In the genomic region with DNA sequence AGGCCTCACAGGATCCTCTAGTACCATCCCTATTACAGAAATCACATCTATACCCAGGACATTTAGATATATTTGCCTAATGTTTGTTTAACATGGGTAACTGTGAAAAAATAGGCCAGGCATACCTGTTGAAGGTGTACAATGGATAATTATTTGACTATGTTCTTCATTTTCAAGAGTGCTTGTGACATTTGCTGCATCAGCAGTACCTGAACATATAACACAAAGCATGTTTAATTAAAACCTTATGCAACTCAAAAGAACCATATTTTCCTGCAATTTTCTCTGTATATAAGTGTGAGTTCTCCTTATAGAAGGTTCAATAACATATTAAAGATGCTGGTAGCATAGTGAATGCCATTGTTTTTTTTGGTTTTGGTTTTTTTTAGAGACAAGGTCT, we compare ENCODE assay signal across 28 cellular contexts.
"Had no signal": no experiment of that assay in that cellular context is flagged by ENCODE, and none has a peak within 500 bp of the region (broad histone marks: within the 10 kb centered on the region; RNA-seq: fewer than 3 reads in every experiment).

No MANE protein-coding gene starts in this region.

- H3K9me3 ChIP-seq: esophagus muscularis mucosa, gastroesophageal sphincter, heart right ventricle, lower lobe of right lung, ovary, suprapubic skin, transverse colon, upper lobe of right lung, uterus had no signal

- DNase-seq: dermis blood vessel endothelial cell; effector memory CD4-positive, alpha-beta T cell; foreskin keratinocyte; heart right ventricle; hypothalamus; immature natural killer cell; left ventricle myocardium superior; lower lobe of right lung; naive thymus-derived CD8-positive, alpha-beta T cell; occipital lobe; ovary; stimulated activated CD4-positive, alpha-beta T cell treated with anti-CD3 and anti-CD28 coated beads, Interleukin-12 subunit alpha, Interleukin-12 subunit beta, amount 100 ng/mL, for 4 hours; stimulated activated CD4-positive, alpha-beta T cell treated with anti-CD3 and anti-CD28 coated beads, Interleukin-1b, Interleukin-23, amount 100 ng/mL, for 48 hours; stimulated activated CD4-positive, alpha-beta T cell treated with anti-CD3 and anti-CD28 coated beads, Interleukin-4, amount 100 ng/mL, for 1 hour; stimulated activated CD8-positive, alpha-beta memory T cell treated with anti-CD3 and anti-CD28 coated beads, Interleukin-4, amount 100 ng/mL, for 48 hours; stimulated activated naive CD4-positive, alpha-beta T cell; stimulated activated naive CD8-positive, alpha-beta T cell treated with anti-CD3 and anti-CD28 coated beads, Interleukin-15, amount 100 ng/mL, for 72 hours; transverse colon; upper lobe of right lung; uterus had no signal

- H3K4me1 ChIP-seq: foreskin keratinocyte, gastroesophageal sphincter, heart right ventricle, lower lobe of right lung, suprapubic skin, upper lobe of right lung, uterus had no signal

- H3K4me2 ChIP-seq: smooth muscle cell had no signal

- H3K4me3 ChIP-seq: coronary artery, esophagus muscularis mucosa, gastroesophageal sphincter, heart right ventricle, lower lobe of right lung, ovary, smooth muscle cell, suprapubic skin, transverse colon, upper lobe of right lung, uterus had no signal

- H3K27ac ChIP-seq: coronary artery, esophagus muscularis mucosa, foreskin keratinocyte, gastroesophageal sphincter, heart right ventricle, lower lobe of right lung, ovary, suprapubic skin, transverse colon, upper lobe of right lung, uterus had no signal

- FAIRE-seq: endothelial cell of umbilical vein, keratinocyte had no signal

- ATAC-seq: foreskin keratinocyte; gastroesophageal sphincter; heart right ventricle; left ventricle myocardium superior; lower lobe of right lung; naive thymus-derived CD8-positive, alpha-beta T cell; sciatic nerve; stimulated activated naive CD8-positive, alpha-beta T cell treated with anti-CD3 and anti-CD28 coated beads, Interleukin-15, amount 100 ng/mL, for 72 hours; upper lobe of right lung had no signal
